ENCODE assay signal across 1 cellular context in genomic region chr19:33383722-33384292, GRCh38.
TF ChIP-seq lines count a peak whose summit lies in the region.

No MANE protein-coding gene starts in this region.

TF ChIP-seq in WTC11, 78 proteins besides CTCF, POLR2A, EP300 and RAD21 (continued from another document):
- TF ChIP-seq ZNF532 (CRISPR knock-in tag; IDR thresholded peaks at IDR 0.05; ENCODE audit: borderline replicate concordance): no peak
- TF ChIP-seq MXD4 (CRISPR knock-in tag; IDR thresholded peaks at IDR 0.05; ENCODE audit: borderline replicate concordance): no peak
- TF ChIP-seq E2F1 (CRISPR knock-in tag; IDR thresholded peaks at IDR 0.05): no peak
- no peak for TF ChIP-seq ZNF138 (CRISPR knock-in tag; conservative IDR thresholded peaks at IDR 0.05)
- TF ChIP-seq NFYB (CRISPR knock-in tag; conservative IDR thresholded peaks at IDR 0.05; ENCODE audit: low read depth): no peak
